ENCODE assay signal across 8 cellular contexts in genomic region chr5:78269088-78269703, GRCh38. TPM values are rescaled to one million over a fixed set of nuclear protein-coding genes. Genes with fewer than 3 reads are reported as not detected.
DNase-seq lines count a peak whose midpoint lies in the region; ATAC-seq and TF ChIP-seq lines count a peak whose summit lies in the region.

No MANE protein-coding gene starts in this region.

- peaks cover 16% of the 10 kb centered on the region for H3K4me1 ChIP-seq in smooth muscle cell (ENCODE audit: low read depth)

- no peaks in the 10 kb centered on the region for H3K27me3 ChIP-seq in smooth muscle cell (ENCODE audit: low read depth)

- H3F3A ChIP-seq in smooth muscle cell (ENCODE audit: low read depth): no peaks in the 10 kb centered on the region

- no peak overlapping the region for H2AFZ ChIP-seq in smooth muscle cell (ENCODE audit: low read depth)

- ATAC-seq in GM21528 (IDR thresholded peaks at IDR 0.05; ENCODE audit: low FRiP score, unreplicated experiment): no peak

- DNase-seq in NCI-H187 treated with DMSO at 0.1 percent for 48 hours (lab: John Stamatoyannopoulos, UW): peak; percentile 4
- no peak for DNase-seq in NCI-H187 (lab: John Stamatoyannopoulos, UW)
- DNase-seq in NCI-H526 treated with DMSO at 0.1 percent for 48 hours (lab: John Stamatoyannopoulos, UW): peak; percentile 24
- DNase-seq in epithelial cell of esophagus (ENCODE audit: low read depth): peak; percentile 35
- no peak for DNase-seq in smooth muscle cell (lab: John Stamatoyannopoulos, UW; ENCODE audit: unreplicated experiment)
- no peak for DNase-seq in epidermal melanocyte (ENCODE audit: insufficient read length, low spot score)
- DNase-seq in NCI-H1694 treated with DMSO at 0.1 percent for 48 hours (lab: John Stamatoyannopoulos, UW): no peak

- H3K36me3 ChIP-seq in smooth muscle cell (ENCODE audit: low read depth): peaks cover 6% of the 10 kb centered on the region

- no peaks in the 10 kb centered on the region for H3K9me3 ChIP-seq in smooth muscle cell (replicated peaks; ENCODE audit: low read depth)

- H4K20me1 ChIP-seq in smooth muscle cell (ENCODE audit: low read depth): peaks cover 71% of the 10 kb centered on the region

- H3K9ac ChIP-seq in smooth muscle cell (ENCODE audit: low read depth): no peak overlapping the region

- no peak overlapping the region for H3K4me2 ChIP-seq in smooth muscle cell

- H3K79me2 ChIP-seq in smooth muscle cell (ENCODE audit: low read depth): peaks cover 43% of the 10 kb centered on the region

- TF ChIP-seq CTCF in epithelial cell of esophagus (IDR thresholded peaks at IDR 0.05; ENCODE audit: insufficient read depth, low read depth, low read length, missing control alignments): peak; percentile 28
- TF ChIP-seq CTCF in smooth muscle cell (IDR thresholded peaks at IDR 0.05; ENCODE audit: borderline replicate concordance, insufficient read depth, poor library complexity, severe bottlenecking): peak; percentile 50

- H3K4me3 ChIP-seq in epithelial cell of esophagus (ENCODE audit: low read length): no peak overlapping the region
- no peak overlapping the region for H3K4me3 ChIP-seq in smooth muscle cell

- no peak overlapping the region for H3K27ac ChIP-seq in smooth muscle cell (ENCODE audit: low read depth)

RNA-seq across cellular contexts. Expression of gene AP3B1, which starts 25.3 kb away (rescaled TPM):
- total RNA-seq in smooth muscle cell: 73.5 and 76.3 TPM in 2 replicates
- 31.7 and 36.9 TPM in 2 replicates for polyA plus RNA-seq in smooth muscle cell

Comparison
In these comparisons a context has a peak if more than half of its experiments do, and no peak if none do; other contexts are left out.
1. DNase-seq: peak in NCI-H187 treated with DMSO at 0.1 percent for 48 hours (single experiment), NCI-H526 treated with DMSO at 0.1 percent for 48 hours (single experiment) and epithelial cell of esophagus (single experiment); none in NCI-H187 (0 of 2), smooth muscle cell (single experiment), epidermal melanocyte (single experiment) and NCI-H1694 treated with DMSO at 0.1 percent for 48 hours (single experiment).